In genomic region chr13:60164490-60164889, GRCh38 we compare ENCODE assay signal across 1 cellular context.
TF ChIP-seq lines count a peak whose summit lies in the region.

No MANE protein-coding gene starts in this region.

TF ChIP-seq in WTC11, 78 proteins besides CTCF, POLR2A, EP300 and RAD21 (continued from another document):
- no peak for TF ChIP-seq STAT6 (CRISPR knock-in tag; conservative IDR thresholded peaks at IDR 0.05; ENCODE audit: low read depth)
